9 cellular contexts compared by ENCODE assay signal in genomic region chr15:78000089-78000926, GRCh38.
DNase-seq lines count a peak whose midpoint lies in the region; ATAC-seq and TF ChIP-seq lines count a peak whose summit lies in the region.
"Had no signal": no experiment of that assay in that cellular context is flagged by ENCODE, and none has a peak within 500 bp of the region (broad histone marks: within the 10 kb centered on the region; RNA-seq: fewer than 3 reads in every experiment).

No MANE protein-coding gene starts in this region.

- no peaks in the 10 kb centered on the region for H3F3A ChIP-seq in OCI-LY1 (ENCODE audit: insufficient read depth, low read length)

- no peaks in the 10 kb centered on the region for H4K20me1 ChIP-seq in OCI-LY1 (ENCODE audit: insufficient read depth, low read length)

- H3K27ac Mint-ChIP-seq in activated T-cell treated with anti-CD3 and anti-CD28 coated beads, Interleukin-2, amount 50 U/mL, for 24 hours = peak overlapping the region; percentile 6

- H2AFZ ChIP-seq in OCI-LY1 (ENCODE audit: low read length) = no peak overlapping the region

- peaks cover 12% of the 10 kb centered on the region for H3K4me1 Mint-ChIP-seq in activated T-cell treated with anti-CD3 and anti-CD28 coated beads, Interleukin-2, amount 50 U/mL, for 24 hours (ENCODE audit: low read depth)

- H3K27me3 ChIP-seq in OCI-LY1 (ENCODE audit: insufficient read depth, low read length) (no peaks in the 10 kb centered on the region), uterus (no peaks in the 10 kb centered on the region)

- DNase-seq in COLO668 (lab: John Stamatoyannopoulos, UW; ENCODE audit: unreplicated experiment) (peak; percentile 23), H4 (ENCODE audit: low spot score) (peak; percentile 37), fibroblast of villous mesenchyme (ENCODE audit: low read depth) (peak; percentile 50), posterior cingulate gyrus (peak in 7 of 10 donors; percentile 8 to 88 (median 46)), uterus (peak; percentile 51 to 62)
- peak; percentile 83 for DNase-seq in activated T-cell treated with anti-CD3 and anti-CD28 coated beads, Interleukin-2, amount 50 U/mL, for 24 hours

- no peak overlapping the region for H3K4me3 Mint-ChIP-seq in activated T-cell treated with anti-CD3 and anti-CD28 coated beads, Interleukin-2, amount 50 U/mL, for 24 hours

- peaks cover 55% of the 10 kb centered on the region for H3K36me3 ChIP-seq in OCI-LY1 (ENCODE audit: insufficient read depth, low read length)
- H3K36me3 ChIP-seq in uterus = no peaks in the 10 kb centered on the region

- H3K27me3 Mint-ChIP-seq in activated T-cell treated with anti-CD3 and anti-CD28 coated beads, Interleukin-2, amount 50 U/mL, for 24 hours = no peaks in the 10 kb centered on the region

- no peaks in the 10 kb centered on the region for H3K79me2 ChIP-seq in OCI-LY1 (ENCODE audit: insufficient read depth, low read length)

- no peaks in the 10 kb centered on the region for H3K9me2 ChIP-seq in OCI-LY1 (ENCODE audit: low read depth, low read length)

- peaks cover 88% of the 10 kb centered on the region for H3K36me3 Mint-ChIP-seq in activated T-cell treated with anti-CD3 and anti-CD28 coated beads, Interleukin-2, amount 50 U/mL, for 24 hours (ENCODE audit: low read depth)

- TF ChIP-seq CTCF in OCI-LY1 (IDR thresholded peaks at IDR 0.05; ENCODE audit: low read length) (peak; percentile 88), fibroblast of villous mesenchyme (IDR thresholded peaks at IDR 0.05; ENCODE audit: insufficient read depth, low read depth, low read length) (peak; percentile 51), uterus (IDR thresholded peaks at IDR 0.05) (peak; percentile 16 to 61 (median 48))

- intact Hi-C loops in posterior cingulate gyrus (cut with DNase I) (loop anchor here (5.0 to 10.0 kb wide), 2 partner anchors 33 to 74 kb away; partner anchors contain the start of gene TBC1D2B), uterus (cut with DNase I; ENCODE audit: low total_unique reads) (loop anchor here (10.0 kb wide), 1 partner anchor 74 kb away; the partner anchor contains the start of gene TBC1D2B)

- H3K4me3 ChIP-seq in OCI-LY1 (ENCODE audit: low read depth, low read length, poor library complexity, severe bottlenecking) = no peak overlapping the region
- no peak overlapping the region for H3K4me3 ChIP-seq in fibroblast of villous mesenchyme (ENCODE audit: low read depth, low read length)
- no peak overlapping the region for H3K4me3 ChIP-seq in uterus
- H3K4me3 ChIP-seq: SK-N-MC had no signal

- no peaks in the 10 kb centered on the region for H3K9me3 ChIP-seq in OCI-LY1 (ENCODE audit: low read length)
- H3K9me3 ChIP-seq in uterus = no peaks in the 10 kb centered on the region

- no peak for ATAC-seq in GM21390 (IDR thresholded peaks at IDR 0.05; ENCODE audit: unreplicated experiment)

- H3K4me2 ChIP-seq in OCI-LY1 (ENCODE audit: low read length) = no peak overlapping the region

- H3K27ac ChIP-seq in OCI-LY1 (ENCODE audit: low read depth, low read length, poor library complexity, severe bottlenecking) = no peak overlapping the region
- peak overlapping the region in 1 of 2 donors; percentile 20 for H3K27ac ChIP-seq in uterus
- H3K27ac ChIP-seq: SK-N-MC had no signal

- H3K9me3 Mint-ChIP-seq in activated T-cell treated with anti-CD3 and anti-CD28 coated beads, Interleukin-2, amount 50 U/mL, for 24 hours = no peaks in the 10 kb centered on the region

- no peak for TF ChIP-seq POLR2A in uterus (IDR thresholded peaks at IDR 0.05)

- no peak overlapping the region for H3K9ac ChIP-seq in OCI-LY1 (ENCODE audit: low read length)

- peaks cover 4% of the 10 kb centered on the region for H3K4me1 ChIP-seq in OCI-LY1 (ENCODE audit: insufficient read depth, low read length, severe bottlenecking)
- H3K4me1 ChIP-seq in uterus = peaks cover 4 to 15% of the 10 kb centered on the region in 2 donors

Comparison
In these comparisons a context has a peak if more than half of its experiments do, and no peak if none do; other contexts are left out.
1. DNase-seq: peak in every context shown above with its lines; median percentile 83 in activated T-cell treated with anti-CD3 and anti-CD28 coated beads, Interleukin-2, amount 50 U/mL, for 24 hours; 56 in uterus; 50 in fibroblast of villous mesenchyme; 46 in posterior cingulate gyrus; 37 in H4; 23 in COLO668.